Comparison of ENCODE assay signal across 15 cellular contexts in the genomic region with DNA sequence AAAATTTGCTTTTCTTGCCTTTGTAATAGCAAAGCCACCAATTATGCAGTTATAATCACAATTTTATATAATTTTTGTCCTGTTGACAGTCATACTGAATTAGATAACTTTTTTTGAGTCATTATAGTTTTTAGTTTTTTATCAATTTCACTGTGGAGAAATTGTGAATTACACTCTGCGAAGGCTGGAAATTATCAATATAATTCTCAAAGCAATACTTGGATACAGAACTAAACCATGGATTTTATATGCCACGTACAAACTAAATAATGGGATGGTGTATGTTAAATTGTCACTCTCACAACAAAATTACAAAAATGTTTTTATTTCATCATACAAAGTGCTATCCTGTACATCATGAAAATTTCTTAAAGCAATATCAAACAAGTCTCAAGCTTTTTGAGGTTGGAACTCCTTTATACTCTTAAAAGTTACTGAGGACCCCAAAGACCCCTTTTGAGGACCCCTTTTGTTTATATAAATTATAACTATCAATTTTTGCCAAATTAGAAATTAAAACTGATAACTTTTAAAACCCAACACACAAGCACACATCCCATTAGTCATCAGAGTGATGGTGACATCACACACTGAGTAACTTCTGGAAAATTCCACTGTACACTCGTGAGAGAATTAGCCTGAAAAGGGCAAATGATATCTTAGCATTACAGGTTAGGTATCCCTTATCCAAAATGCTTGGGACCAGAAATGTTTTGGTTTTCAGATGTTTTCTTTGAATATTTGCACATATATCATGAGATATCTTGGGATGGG. TPM values are rescaled to one million over a fixed set of nuclear protein-coding genes. Genes with fewer than 3 reads are reported as not detected.
DNase-seq lines count a peak whose midpoint lies in the region; ATAC-seq and TF ChIP-seq lines count a peak whose summit lies in the region.
"Had no signal": no experiment of that assay in that cellular context is flagged by ENCODE, and none has a peak within 500 bp of the region (broad histone marks: within the 10 kb centered on the region; RNA-seq: fewer than 3 reads in every experiment).

No MANE protein-coding gene starts in this region.

- no peak overlapping the region for H3K4ac ChIP-seq in mesendoderm (ENCODE audit: low read depth, low read length)

- no peaks in the 10 kb centered on the region for H3K79me1 ChIP-seq in mesendoderm (ENCODE audit: low read length)

- no peaks in the 10 kb centered on the region for H3K9me3 Mint-ChIP-seq in activated T-cell treated with anti-CD3 and anti-CD28 coated beads, Interleukin-2, amount 50 U/mL, for 4 hours

- no CpG with 5 or more reads among the region's 3 CpGs for WGBS in mesendoderm (ENCODE audit: extremely low coverage, insufficient coverage, low lambda C conversion rate)

- no peak overlapping the region for H2BK120ac ChIP-seq in mesendoderm (ENCODE audit: low read depth, low read length)

- no peak overlapping the region for H3K23ac ChIP-seq in mesendoderm (ENCODE audit: low read length)

- no peaks in the 10 kb centered on the region for H3K36me3 ChIP-seq in mesendoderm (ENCODE audit: control insufficient read depth, insufficient read depth, low read length)
- H3K36me3 ChIP-seq: thyroid gland had no signal

- H2BK15ac ChIP-seq in mesendoderm (replicated peaks; ENCODE audit: low read depth): no peak overlapping the region

- H3K4me3 ChIP-seq in epithelial cell of proximal tubule (ENCODE audit: low read depth, low read length) (no peak overlapping the region), mesendoderm (ENCODE audit: low read length) (no peak overlapping the region)
- H3K4me3 ChIP-seq: coronary artery, SK-N-MC, thyroid gland had no signal

- no peaks in the 10 kb centered on the region for H3K36me3 Mint-ChIP-seq in activated T-cell treated with anti-CD3 and anti-CD28 coated beads, Interleukin-2, amount 50 U/mL, for 4 hours (ENCODE audit: insufficient read depth)

- no peaks in the 10 kb centered on the region for H3K4me1 Mint-ChIP-seq in activated T-cell treated with anti-CD3 and anti-CD28 coated beads, Interleukin-2, amount 50 U/mL, for 4 hours (ENCODE audit: low read depth)

- H3K18ac ChIP-seq in mesendoderm (ENCODE audit: low read length): no peak overlapping the region

- H3K27me3 Mint-ChIP-seq in activated T-cell treated with anti-CD3 and anti-CD28 coated beads, Interleukin-2, amount 50 U/mL, for 4 hours (ENCODE audit: low read depth): peaks cover 11% of the 10 kb centered on the region

- no peak overlapping the region for H3K56ac ChIP-seq in mesendoderm (ENCODE audit: low read length)

- no peak overlapping the region for H3K4me3 Mint-ChIP-seq in activated T-cell treated with anti-CD3 and anti-CD28 coated beads, Interleukin-2, amount 50 U/mL, for 4 hours

- no peak overlapping the region for H3K27ac ChIP-seq in mesendoderm (ENCODE audit: low read depth, low read length)
- H3K27ac ChIP-seq: coronary artery, SK-N-MC, thyroid gland had no signal

- no peak overlapping the region for H4K8ac ChIP-seq in mesendoderm (ENCODE audit: low read depth, low read length)

- H2AK5ac ChIP-seq in mesendoderm (ENCODE audit: low read length): no peak overlapping the region

- TF ChIP-seq CTCF in epithelial cell of proximal tubule (conservative IDR thresholded peaks at IDR 0.05; ENCODE audit: low read depth, low read length): no peak

- no peak overlapping the region for H3K9ac ChIP-seq in mesendoderm (ENCODE audit: low read length)

- no peaks in the 10 kb centered on the region for H3K79me2 ChIP-seq in mesendoderm (ENCODE audit: control insufficient read depth, insufficient read depth, low read length)

- ATAC-seq in activated T-cell treated with anti-CD3 and anti-CD28 coated beads, Interleukin-2, amount 50 U/mL, for 4 hours: peak; percentile 69 to 70
- ATAC-seq in GM21381 (IDR thresholded peaks at IDR 0.05; ENCODE audit: unreplicated experiment): no peak

- no peaks in the 10 kb centered on the region for H3K27me3 ChIP-seq in mesendoderm (ENCODE audit: insufficient read depth, low read length, poor library complexity)
- H3K27me3 ChIP-seq: thyroid gland had no signal

- H4K5ac ChIP-seq in mesendoderm (ENCODE audit: low read length): no peak overlapping the region

- no peak overlapping the region for H2BK5ac ChIP-seq in mesendoderm (ENCODE audit: low read length)

- no peak for DNase-seq in activated T-cell treated with anti-CD3 and anti-CD28 coated beads, Interleukin-2, amount 50 U/mL, for 4 hours
- no peak for DNase-seq in activated T-cell treated with anti-CD3 and anti-CD28 coated beads for 4 hours
- DNase-seq in NCI-H460 (ENCODE audit: extremely low read depth, low read depth): peak; percentile 23
- peak; percentile 31 for DNase-seq in epithelial cell of proximal tubule (ENCODE audit: low read depth)
- DNase-seq in pulmonary artery endothelial cell (ENCODE audit: low read depth, low spot score): peak; percentile 7
- DNase-seq in NCI-H510A (lab: John Stamatoyannopoulos, UW): no peak
- no peak for DNase-seq in mesendoderm
- DNase-seq: activated CD4-positive, CD25-positive, alpha-beta regulatory T cell treated with anti-CD3 and anti-CD28 coated beads, Interleukin-2, amount 50 U/mL, for 72 hours; NCI-H1105 treated with DMSO at 0.1 percent for 48 hours; NCI-H748 treated with DMSO at 0.1 percent for 48 hours; thyroid gland had no signal

- H3K4me1 ChIP-seq in mesendoderm (ENCODE audit: control insufficient read depth, low read depth, low read length): no peaks in the 10 kb centered on the region
- H3K4me1 ChIP-seq: thyroid gland had no signal

- H3K4me2 ChIP-seq in mesendoderm (ENCODE audit: low read length): no peak overlapping the region

RNA-seq across cellular contexts. Expression of a gene that starts 19.8 kb away (rescaled TPM):
- not detected for total RNA-seq in activated T-cell treated with anti-CD3 and anti-CD28 coated beads, Interleukin-2, amount 50 U/mL, for 4 hours
- not detected in 2 replicates for total RNA-seq in NCI-H460 (2014; rRNA removed; shearing (Covaris generic))
- not detected in 2 replicates for polyA plus RNA-seq in NCI-H460 (2014; cell fraction: nucleus; rRNA removed)
- total RNA-seq in epithelial cell of proximal tubule: not detected in 2 replicates
- total RNA-seq in pulmonary artery endothelial cell: not detected in 2 replicates
- polyA plus RNA-seq in mesendoderm (2013, experiment 1 of 2): not detected
- polyA plus RNA-seq in mesendoderm (2013, experiment 2 of 2): not detected
- total RNA-seq: mononuclear cell had no signal

RNA-seq across cellular contexts. Expression of a gene that starts 27.0 kb away (rescaled TPM):
- total RNA-seq in activated T-cell treated with anti-CD3 and anti-CD28 coated beads, Interleukin-2, amount 50 U/mL, for 4 hours: under 1 TPM in 2 of 3 donors, not detected in 1; 0.16 to 0.54 TPM
- total RNA-seq in NCI-H460 (2014; rRNA removed; shearing (Covaris generic)): 0.06 and 0.45 TPM in 2 replicates
- polyA plus RNA-seq in NCI-H460 (2014; cell fraction: nucleus; rRNA removed): not detected in 2 replicates
- total RNA-seq in epithelial cell of proximal tubule (not detected in 2 replicates), pulmonary artery endothelial cell (not detected in 2 replicates)
- polyA plus RNA-seq in mesendoderm (2013, experiment 1 of 2): 0.27 TPM
- polyA plus RNA-seq in mesendoderm (2013, experiment 2 of 2): 0.11 TPM
- total RNA-seq: mononuclear cell had no signal

RNA-seq across cellular contexts. Expression of a gene that starts 31.0 kb away (rescaled TPM):
- total RNA-seq in activated T-cell treated with anti-CD3 and anti-CD28 coated beads, Interleukin-2, amount 50 U/mL, for 4 hours: not detected
- total RNA-seq in NCI-H460 (2014; rRNA removed; shearing (Covaris generic)): not detected in 2 replicates
- polyA plus RNA-seq in NCI-H460 (2014; cell fraction: nucleus; rRNA removed): not detected in 2 replicates
- total RNA-seq in epithelial cell of proximal tubule: 0.07 TPM in 1 of 2 replicates, not detected in the other
- total RNA-seq in pulmonary artery endothelial cell: 0.07 and 0.60 TPM in 2 replicates
- 0.17 TPM for polyA plus RNA-seq in mesendoderm (2013, experiment 1 of 2)
- polyA plus RNA-seq in mesendoderm (2013, experiment 2 of 2): 0.11 TPM
- total RNA-seq: mononuclear cell had no signal

RNA-seq across cellular contexts. Expression of a gene that starts 42.0 kb away (rescaled TPM):
- total RNA-seq in activated T-cell treated with anti-CD3 and anti-CD28 coated beads, Interleukin-2, amount 50 U/mL, for 4 hours: not detected
- 0.17 and 0.32 TPM in 2 replicates for total RNA-seq in NCI-H460 (2014; rRNA removed; shearing (Covaris generic))
- 0.54 and 0.68 TPM in 2 replicates for polyA plus RNA-seq in NCI-H460 (2014; cell fraction: nucleus; rRNA removed)
- not detected in 2 replicates for total RNA-seq in epithelial cell of proximal tubule
- 0.04 TPM in 1 of 2 replicates, not detected in the other for total RNA-seq in pulmonary artery endothelial cell
- polyA plus RNA-seq in mesendoderm (2013, experiment 1 of 2): not detected
- polyA plus RNA-seq in mesendoderm (2013, experiment 2 of 2): not detected
- total RNA-seq: mononuclear cell, thyroid gland had no signal

Comparison
In these comparisons a context has a peak if more than half of its experiments do, and no peak if none do; other contexts are left out.
1. DNase-seq: peak in NCI-H460 (single experiment), epithelial cell of proximal tubule (single experiment) and pulmonary artery endothelial cell (single experiment); none in activated T-cell treated with anti-CD3 and anti-CD28 coated beads, Interleukin-2, amount 50 U/mL, for 4 hours (single experiment), activated T-cell treated with anti-CD3 and anti-CD28 coated beads for 4 hours (single experiment), NCI-H510A (single experiment) and mesendoderm (single experiment).